ENCODE assay signal across 8 cellular contexts in genomic region chr11:65786786-65787636, GRCh38. TPM values are rescaled to one million over a fixed set of nuclear protein-coding genes. Genes with fewer than 3 reads are reported as not detected.
DNase-seq lines count a peak whose midpoint lies in the region; ATAC-seq and TF ChIP-seq lines count a peak whose summit lies in the region.

TSS of gene OVOL1 (plus strand) at chr11:65787063. CDS start at chr11:65787374, 311 bp downstream.

- TF ChIP-seq POLR2A in lower leg skin (IDR thresholded peaks at IDR 0.05) (no peak), vagina (IDR thresholded peaks at IDR 0.05) (no peak)

- H3K27me3 ChIP-seq in vagina: peaks cover 10% of the 10 kb centered on the region

- H3K4me3 ChIP-seq in lower leg skin (ENCODE audit: low read depth, poor library complexity, severe bottlenecking) (no peak within 1 kb of the TSS), vagina (peak within 1 kb of the TSS; percentile 28 to 44)

- 0 to 1% methylated on average over 9 to 73 of the region's 112 CpGs for WGBS in lower leg skin, 2 donors

- no peaks in the 10 kb centered on the region for H3K9me3 ChIP-seq in vagina

- TF ChIP-seq CTCF in lower leg skin (IDR thresholded peaks at IDR 0.05) (no peak), vagina (IDR thresholded peaks at IDR 0.05) (no peak)

- intact Hi-C loops in lower leg skin (cut with DNase I; ENCODE audit: low total_unique reads): no loop called here
- intact Hi-C loops in vagina (cut with DNase I): no loop called here

- peaks cover 43% of the 10 kb centered on the region for H3K4me1 ChIP-seq in vagina

- H3K36me3 ChIP-seq in vagina: no peaks in the 10 kb centered on the region

- ATAC-seq in GM21786 (IDR thresholded peaks at IDR 0.05; ENCODE audit: unreplicated experiment): no peak

- DNase-seq in stimulated activated CD4-positive, alpha-beta T cell treated with anti-CD3 and anti-CD28 coated beads, Interleukin-2, amount 100 ng/mL, for 4 hours (ENCODE audit: low read depth): peak; percentile 27
- no peak for DNase-seq in stimulated activated CD4-positive, alpha-beta T cell treated with anti-CD3 and anti-CD28 coated beads, Interleukin-15, amount 100 ng/mL, for 24 hours
- DNase-seq in activated CD8-positive, alpha-beta memory T cell treated with anti-CD3 and anti-CD28 coated beads, Interleukin-2, amount 50 U/mL, for 4 hours: peak; percentile 39
- DNase-seq in lower leg skin (ENCODE audit: low spot score in 2 of 2) (no peak), vagina (ENCODE audit: extremely low spot score in 2 of 2) (no peak), NCI-H82 treated with DMSO at 0.1 percent for 48 hours (lab: John Stamatoyannopoulos, UW; ENCODE audit: unreplicated experiment) (no peak), C1 segment of cervical spinal cord (lab: John Stamatoyannopoulos, UW) (no peak)

- peak within 1 kb of the TSS; percentile 33 for H3K27ac ChIP-seq in vagina

RNA-seq across cellular contexts. Expression of gene OVOL1, which starts in this region (rescaled TPM):
- total RNA-seq in lower leg skin (100 to 1,000 TPM in 2 of 4 donors, 10 to 100 TPM in 2; 74.8 to 159 (median 105) TPM), vagina (17.4 TPM)

Comparison
In these comparisons a context has a peak if more than half of its experiments do, and no peak if none do; other contexts are left out.
1. DNase-seq: peak in stimulated activated CD4-positive, alpha-beta T cell treated with anti-CD3 and anti-CD28 coated beads, Interleukin-2, amount 100 ng/mL, for 4 hours (single experiment) and activated CD8-positive, alpha-beta memory T cell treated with anti-CD3 and anti-CD28 coated beads, Interleukin-2, amount 50 U/mL, for 4 hours (single experiment); none in stimulated activated CD4-positive, alpha-beta T cell treated with anti-CD3 and anti-CD28 coated beads, Interleukin-15, amount 100 ng/mL, for 24 hours (single experiment), lower leg skin (0 of 2), vagina (0 of 2), NCI-H82 treated with DMSO at 0.1 percent for 48 hours (single experiment) and C1 segment of cervical spinal cord (0 of 14).